In genomic region chr19:57010541-57010940, GRCh38 we compare ENCODE assay signal across 17 cellular contexts.
DNase-seq lines count a peak whose midpoint lies in the region; TF ChIP-seq lines count a peak whose summit lies in the region.
"Had no signal": no experiment of that assay in that cellular context is flagged by ENCODE, and none has a peak within 500 bp of the region (broad histone marks: within the 10 kb centered on the region; RNA-seq: fewer than 3 reads in every experiment).

No MANE protein-coding gene starts in this region.

- no peaks in the 10 kb centered on the region for H3K4me1 ChIP-seq in spleen
- H3K4me1 ChIP-seq in HAP-1: no peaks in the 10 kb centered on the region

- no peak for TF ChIP-seq POLR2A in spleen (IDR thresholded peaks at IDR 0.05)

- WGBS in spleen, 5 donors: 71 to 82% (median 74%) methylated on average over 16 of the region's 16 CpGs

- intact Hi-C loops in dorsolateral prefrontal cortex (cut with DNase I): no loop called here
- intact Hi-C loops in spleen (cut with DNase I; ENCODE audit: low total_unique reads): no loop called here

- no peaks in the 10 kb centered on the region for H3K36me3 ChIP-seq in spleen
- H3K36me3 ChIP-seq in HAP-1 (replicated peaks): no peaks in the 10 kb centered on the region

- H3K27me3 ChIP-seq in dorsolateral prefrontal cortex (no peaks in the 10 kb centered on the region), spleen (replicated peaks in 1 of 7) (no peaks in the 10 kb centered on the region), HAP-1 (ENCODE audit: low read depth) (no peaks in the 10 kb centered on the region)

- H3K4me3 ChIP-seq in dorsolateral prefrontal cortex (no peak overlapping the region), spleen (no peak overlapping the region), coronary artery (no peak overlapping the region), HAP-1 (no peak overlapping the region)

- in situ Hi-C loops in HAP-1 (cut with MboI; ENCODE audit: low sequenced_read_pairs): no loop called here

- TF ChIP-seq CTCF in dorsolateral prefrontal cortex (IDR thresholded peaks at IDR 0.05 in 54 of 56, conservative IDR thresholded peaks at IDR 0.05 in 2 of 56; ENCODE audit: low read depth in 1 of 56, partially characterized antibody in 56 of 56) (no peak), spleen (IDR thresholded peaks at IDR 0.05 in 8 of 11, conservative IDR thresholded peaks at IDR 0.05 in 3 of 11) (no peak), coronary artery (IDR thresholded peaks at IDR 0.05) (no peak)

- H3K27ac ChIP-seq in dorsolateral prefrontal cortex (peak overlapping the region in 13 of 59 donors; percentile 9 to 59 (median 33)), spleen (no peak overlapping the region), coronary artery (no peak overlapping the region)
- H3K27ac ChIP-seq: HL-60 had no signal

- DNase-seq in NCI-H2227 (lab: John Stamatoyannopoulos, UW; ENCODE audit: unreplicated experiment) (peak; percentile 52), NCI-H2227 treated with DMSO at 0.1 percent for 48 hours (lab: John Stamatoyannopoulos, UW) (no peak), dorsolateral prefrontal cortex (peak in 7 of 10 donors; percentile 6 to 70 (median 65)), nucleus accumbens (lab: John Stamatoyannopoulos, UW) (peak in 41 of 56 donors; percentile 4 to 78 (median 54)), spleen (peak; percentile 19), coronary artery (ENCODE audit: low spot score) (no peak), HAP-1 (ENCODE audit: low spot score in 2 of 2) (no peak)
- DNase-seq in activated CD4-positive, alpha-beta T cell treated with anti-CD3 and anti-CD28 coated beads for 4 hours: no peak
- DNase-seq: ACHN; C1 segment of cervical spinal cord; CD4-positive, alpha-beta T cell; DND-41; GDM1; GOT3; HCEC 1CT; HFFc6 had no signal

- peaks cover 0 to 94% (median 62%) of the 10 kb centered on the region in 8 donors for H3K9me3 ChIP-seq in spleen
- H3K9me3 ChIP-seq in HAP-1: no peaks in the 10 kb centered on the region

Comparison
In these comparisons a context has a peak if more than half of its experiments do, and no peak if none do; other contexts are left out.
1. DNase-seq: peak in NCI-H2227 (single experiment), dorsolateral prefrontal cortex (7 of 10), nucleus accumbens (41 of 56) and spleen (single experiment); none in NCI-H2227 treated with DMSO at 0.1 percent for 48 hours (single experiment), coronary artery (single experiment), HAP-1 (0 of 2) and activated CD4-positive, alpha-beta T cell treated with anti-CD3 and anti-CD28 coated beads for 4 hours (0 of 2).